In the genomic region with DNA sequence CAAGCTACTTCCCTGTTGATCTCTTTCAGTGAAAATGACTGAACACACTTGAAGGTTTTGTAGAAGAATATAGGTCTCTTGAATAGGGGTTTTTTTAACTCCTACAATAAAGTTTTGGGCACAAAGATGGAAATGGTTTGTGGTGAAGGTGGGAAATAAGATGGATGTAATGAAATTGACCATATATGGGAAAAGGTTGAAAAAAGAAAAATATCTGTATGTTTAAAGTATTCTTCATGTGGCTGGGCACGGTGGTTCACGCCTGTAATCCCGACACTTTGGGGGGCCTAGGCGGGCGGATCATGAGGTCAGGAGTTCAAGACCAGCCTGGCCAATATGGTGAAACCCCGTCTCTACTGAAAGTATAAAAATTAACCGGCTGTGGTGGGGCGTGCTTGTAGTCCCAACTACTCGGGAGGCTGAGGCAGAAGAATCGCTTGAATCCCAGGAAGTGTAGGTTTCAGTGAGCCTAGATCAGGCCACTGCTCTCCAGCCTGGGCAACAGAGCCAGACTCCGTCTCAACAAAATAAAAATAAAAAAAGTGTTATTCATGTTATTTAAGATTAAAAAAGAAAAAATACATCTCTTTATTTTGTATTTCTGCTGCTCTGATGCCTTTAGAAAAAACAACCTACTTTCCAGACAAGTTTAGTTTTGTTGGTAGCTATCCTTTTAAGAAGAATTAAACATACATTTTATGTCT, we compare ENCODE assay signal across 1 cellular context.
TF ChIP-seq lines count a peak whose summit lies in the region.

No MANE protein-coding gene starts in this region.

TF ChIP-seq in HepG2, 621 proteins besides CTCF, POLR2A, EP300 and RAD21:
- TF ChIP-seq ZNF121 (CRISPR knock-in tag; IDR thresholded peaks at IDR 0.05) (peak; percentile 21; the same call in 1 of the 2 replicates), SRF (IDR thresholded peaks at IDR 0.05; ENCODE audit: low read depth, low read length) (peak; percentile 52; the same call in 1 of the 2 replicates), JUND (CRISPR knock-in tag; IDR thresholded peaks at IDR 0.05) (no peak), ZFP37 (CRISPR knock-in tag; IDR thresholded peaks at IDR 0.05; ENCODE audit: borderline replicate concordance) (no peak)
